In genomic region chr22:35165896-35166295, GRCh38 we compare ENCODE assay signal across 3 cellular contexts.
DNase-seq lines count a peak whose midpoint lies in the region; ATAC-seq and TF ChIP-seq lines count a peak whose summit lies in the region.
"Not testable (repeated sequence)": the region's sequence is repeated elsewhere in the genome, so short reads cannot be mapped to it uniquely, and the experiment has no call there.

No MANE protein-coding gene starts in this region.

- H3K36me3 ChIP-seq in upper lobe of right lung: not testable (repeated sequence)

- H3K27ac ChIP-seq in upper lobe of right lung: not testable (repeated sequence)

- not testable (repeated sequence) for H3K27me3 ChIP-seq in upper lobe of right lung

- H3K4me1 ChIP-seq in upper lobe of right lung: not testable (repeated sequence)

- H3K4me3 Mint-ChIP-seq in osteocyte (ENCODE audit: unreplicated experiment): not testable (repeated sequence)

- intact Hi-C loops in upper lobe of right lung (cut with DNase I): not testable (repeated sequence)

- H3K27me3 Mint-ChIP-seq in osteocyte (ENCODE audit: unreplicated experiment): peaks cover 14% of the 10 kb centered on the region

- not testable (repeated sequence) for H3K27ac Mint-ChIP-seq in osteocyte (ENCODE audit: unreplicated experiment)

- H3K9me3 Mint-ChIP-seq in osteocyte (ENCODE audit: unreplicated experiment): not testable (repeated sequence)

- not testable (repeated sequence) for H3K4me1 Mint-ChIP-seq in osteocyte (ENCODE audit: unreplicated experiment)

- H3K4me3 ChIP-seq in upper lobe of right lung: not testable (repeated sequence)

- not testable (repeated sequence) for ATAC-seq in upper lobe of right lung

- H3K9me3 ChIP-seq in upper lobe of right lung: not testable (repeated sequence)

- TF ChIP-seq CTCF in osteocyte (IDR thresholded peaks at IDR 0.05); upper lobe of right lung (IDR thresholded peaks at IDR 0.05): not testable (repeated sequence)

- not testable (repeated sequence) for H3K36me3 Mint-ChIP-seq in osteocyte (ENCODE audit: unreplicated experiment)

- DNase-seq in mesenteric fat pad (ENCODE audit: low spot score) (peak; percentile 72), osteocyte (ENCODE audit: extremely low spot score, unreplicated experiment) (peak; percentile 79), upper lobe of right lung (peak; percentile 32)
